In genomic region chr7:106041140-106041717, GRCh38 we compare ENCODE assay signal across 8 cellular contexts.
DNase-seq lines count a peak whose midpoint lies in the region; ATAC-seq and TF ChIP-seq lines count a peak whose summit lies in the region.

No MANE protein-coding gene starts in this region.

- H3K36me3 ChIP-seq in SJCRH30 (no peaks in the 10 kb centered on the region), mucosa of descending colon (ENCODE audit: low read depth) (no peaks in the 10 kb centered on the region)

- ATAC-seq in HG02973 (IDR thresholded peaks at IDR 0.05; ENCODE audit: unreplicated experiment) = peak; percentile 57
- peak; percentile 64 for ATAC-seq in mucosa of descending colon
- ATAC-seq in HG03159 (IDR thresholded peaks at IDR 0.05; ENCODE audit: unreplicated experiment) = no peak
- ATAC-seq in HG02938 (IDR thresholded peaks at IDR 0.05; ENCODE audit: unreplicated experiment) = no peak

- intact Hi-C loops in mucosa of descending colon (cut with DNase I, micrococcal nuclease) = loop anchor here (5.0 to 10.0 kb wide), 5 partner anchors 104 to 389 kb away; no protein-coding TSS in a partner anchor

- no peaks in the 10 kb centered on the region for H3K9me3 ChIP-seq in SJCRH30 (replicated peaks)
- no peaks in the 10 kb centered on the region for H3K9me3 ChIP-seq in mucosa of descending colon

- TF ChIP-seq CTCF in cardiac fibroblast (IDR thresholded peaks at IDR 0.05; ENCODE audit: low read depth, low read length) = peak; percentile 80
- peak; percentile 54 for TF ChIP-seq CTCF in mucosa of descending colon (IDR thresholded peaks at IDR 0.05)

- H3K27me3 ChIP-seq in SJCRH30 = no peaks in the 10 kb centered on the region

- no peak overlapping the region for H3K27ac ChIP-seq in SJCRH30

- DNase-seq in SIG-M5 treated with dmso at 0.1 percent for 504 hours (lab: John Stamatoyannopoulos, UW; ENCODE audit: unreplicated experiment) (peak; percentile 33), SIG-M5 (lab: John Stamatoyannopoulos, UW) (no peak), SJCRH30 (peak; percentile 52 to 75), cardiac fibroblast (ENCODE audit: low read depth in 2 of 2) (peak; percentile 36 to 49), mucosa of descending colon (peak in 1 of 3 donors; percentile 46)

- H3K4me1 ChIP-seq in SJCRH30 (peaks cover 12% of the 10 kb centered on the region; the same call in 1 of the 2 replicates), mucosa of descending colon (ENCODE audit: low read depth) (peaks cover 6% of the 10 kb centered on the region)

- H3K4me3 ChIP-seq in SJCRH30 = no peak overlapping the region
- H3K4me3 ChIP-seq in cardiac fibroblast (replicated peaks in 1 of 2; ENCODE audit: low read depth in 2 of 2, low read length in 2 of 2) = no peak overlapping the region
- H3K4me3 ChIP-seq in mucosa of descending colon = no peak overlapping the region

Comparison
In these comparisons a context has a peak if more than half of its experiments do, and no peak if none do; other contexts are left out.
1. ATAC-seq: peak in HG02973 (single experiment) and mucosa of descending colon (single experiment); none in HG03159 (single experiment) and HG02938 (single experiment).